ENCODE assay signal across 12 cellular contexts in the genomic region with DNA sequence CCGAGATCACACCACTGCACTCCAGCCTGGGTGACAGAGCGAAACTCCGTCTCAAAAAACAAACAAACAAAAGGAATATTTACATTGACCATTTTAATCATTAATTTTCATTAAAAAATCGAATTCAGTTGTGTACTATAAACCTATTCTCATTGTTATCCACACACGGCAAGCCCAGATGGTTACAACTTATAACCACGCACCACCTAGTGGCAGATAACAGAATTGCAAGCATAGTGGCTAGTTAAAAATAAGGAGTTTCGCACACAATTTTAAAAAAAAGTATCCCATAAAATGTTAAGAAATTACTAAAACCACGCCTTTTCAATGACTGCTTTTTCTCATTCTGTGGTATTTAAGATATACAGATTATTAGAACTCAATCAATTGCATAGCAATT. TPM values are rescaled to one million over a fixed set of nuclear protein-coding genes. Genes with fewer than 3 reads are reported as not detected.
DNase-seq lines count a peak whose midpoint lies in the region; ATAC-seq and TF ChIP-seq lines count a peak whose summit lies in the region.
"Had no signal": no experiment of that assay in that cellular context is flagged by ENCODE, and none has a peak within 500 bp of the region (broad histone marks: within the 10 kb centered on the region; RNA-seq: fewer than 3 reads in every experiment).

No MANE protein-coding gene starts in this region.

- H3K4me1 ChIP-seq in RWPE2 (ENCODE audit: insufficient read depth, poor library complexity, severe bottlenecking) (no peaks in the 10 kb centered on the region), foreskin keratinocyte (no peaks in the 10 kb centered on the region)

- no peaks in the 10 kb centered on the region for H3K4me1 Mint-ChIP-seq in activated T-helper 17 cell treated with anti-CD3 and anti-CD28 coated beads, Interleukin-2, amount 50 U/mL, for 72 hours

- no peak overlapping the region for H3K27ac Mint-ChIP-seq in activated T-helper 17 cell treated with anti-CD3 and anti-CD28 coated beads, Interleukin-2, amount 50 U/mL, for 72 hours
- H3K27ac Mint-ChIP-seq: activated naive CD8-positive, alpha-beta T cell treated with anti-CD3 and anti-CD28 coated beads for 36 hours had no signal

- H3K27me3 ChIP-seq in GM06990 (replicated peaks; ENCODE audit: control insufficient read depth, insufficient read depth, low read length) (no peaks in the 10 kb centered on the region), RWPE2 (ENCODE audit: insufficient read depth, poor library complexity, severe bottlenecking) (no peaks in the 10 kb centered on the region), foreskin keratinocyte (no peaks in the 10 kb centered on the region)

- no peaks in the 10 kb centered on the region for H3K36me3 Mint-ChIP-seq in activated T-helper 17 cell treated with anti-CD3 and anti-CD28 coated beads, Interleukin-2, amount 50 U/mL, for 72 hours (ENCODE audit: low read depth)

- H3K36me3 ChIP-seq in GM06990 (ENCODE audit: control insufficient read depth, insufficient read depth, low read length) (no peaks in the 10 kb centered on the region), RWPE2 (ENCODE audit: low read depth) (no peaks in the 10 kb centered on the region)
- H3K36me3 ChIP-seq: stomach had no signal

- H3K4me3 Mint-ChIP-seq in activated T-helper 17 cell treated with anti-CD3 and anti-CD28 coated beads, Interleukin-2, amount 50 U/mL, for 72 hours: no peak overlapping the region
- H3K4me3 Mint-ChIP-seq: activated naive CD8-positive, alpha-beta T cell treated with anti-CD3 and anti-CD28 coated beads for 36 hours had no signal

- no peaks in the 10 kb centered on the region for H3K27me3 Mint-ChIP-seq in activated T-helper 17 cell treated with anti-CD3 and anti-CD28 coated beads, Interleukin-2, amount 50 U/mL, for 72 hours
- H3K27me3 Mint-ChIP-seq: activated naive CD8-positive, alpha-beta T cell treated with anti-CD3 and anti-CD28 coated beads for 36 hours had no signal

- peak; percentile 34 for TF ChIP-seq CTCF in AG09309 (IDR thresholded peaks at IDR 0.05; ENCODE audit: control insufficient read depth, insufficient read depth, low read depth, low read length, missing control alignments)
- TF ChIP-seq CTCF in GM06990 (IDR thresholded peaks at IDR 0.05; ENCODE audit: insufficient read depth, low read length, poor library complexity, severe bottlenecking): peak; percentile 51
- peak; percentile 21 for TF ChIP-seq CTCF in RWPE2 (IDR thresholded peaks at IDR 0.05; ENCODE audit: poor library complexity, severe bottlenecking)
- TF ChIP-seq CTCF in foreskin keratinocyte (conservative IDR thresholded peaks at IDR 0.05): peak; percentile 60
- no peak for TF ChIP-seq CTCF in omental fat pad (IDR thresholded peaks at IDR 0.05)

- DNase-seq in AG09309 (ENCODE audit: low read depth): no peak
- DNase-seq in GM06990 (ENCODE audit: extremely low read depth, insufficient read length): no peak
- DNase-seq in RWPE2 (ENCODE audit: low spot score): no peak
- DNase-seq in foreskin keratinocyte: no peak
- no peak for DNase-seq in omental fat pad (ENCODE audit: low spot score)
- no peak for DNase-seq in activated effector memory CD4-positive, alpha-beta T cell treated with anti-CD3 and anti-CD28 coated beads, Interleukin-2, amount 50 U/mL, for 16 hours
- DNase-seq: activated naive CD8-positive, alpha-beta T cell treated with anti-CD3 and anti-CD28 coated beads for 36 hours; NCI-H2171; stomach had no signal

- H3K27ac ChIP-seq in RWPE2 (ENCODE audit: poor library complexity, severe bottlenecking): no peak overlapping the region
- H3K27ac ChIP-seq in foreskin keratinocyte: no peak overlapping the region
- H3K27ac ChIP-seq: stomach had no signal

- no peaks in the 10 kb centered on the region for H3K9me3 Mint-ChIP-seq in activated T-helper 17 cell treated with anti-CD3 and anti-CD28 coated beads, Interleukin-2, amount 50 U/mL, for 72 hours
- H3K9me3 Mint-ChIP-seq: activated naive CD8-positive, alpha-beta T cell treated with anti-CD3 and anti-CD28 coated beads for 36 hours had no signal

- ATAC-seq in RWPE2 (ENCODE audit: low read depth): no peak
- ATAC-seq in foreskin keratinocyte: no peak
- no peak for ATAC-seq in omental fat pad (ENCODE audit: low FRiP score)
- no peak for ATAC-seq in GM18498 (IDR thresholded peaks at IDR 0.05; ENCODE audit: unreplicated experiment)
- no peak for ATAC-seq in activated T-helper 17 cell treated with anti-CD3 and anti-CD28 coated beads, Interleukin-2, amount 50 U/mL, for 72 hours (replicated peaks)
- ATAC-seq: mucosa of descending colon had no signal

- H3K9me3 ChIP-seq in RWPE2 (ENCODE audit: severe bottlenecking): no peaks in the 10 kb centered on the region
- H3K9me3 ChIP-seq: mucosa of descending colon had no signal

- H3K4me3 ChIP-seq in AG09309 (ENCODE audit: control insufficient read depth, low read depth, low read length): no peak overlapping the region
- no peak overlapping the region for H3K4me3 ChIP-seq in GM06990 (replicated peaks; ENCODE audit: low read depth, low read length)
- no peak overlapping the region for H3K4me3 ChIP-seq in RWPE2 (ENCODE audit: severe bottlenecking)
- H3K4me3 ChIP-seq: mucosa of descending colon, stomach had no signal

RNA-seq across cellular contexts. Expression of a gene that starts 25.4 kb away (rescaled TPM):
- 12.4 and 13.1 TPM in 2 replicates for total RNA-seq in foreskin keratinocyte
- 1.2 and 1.5 TPM in 2 replicates for polyA plus RNA-seq in foreskin keratinocyte
- 10 to 100 TPM; 13.7 to 59.9 (median 20.3) TPM for total RNA-seq in omental fat pad
- total RNA-seq in activated T-helper 17 cell treated with anti-CD3 and anti-CD28 coated beads, Interleukin-2, amount 50 U/mL, for 72 hours: 10 to 100 TPM in 1 of 2 donors, 1 to 10 TPM in 1; 6.6 to 13.9 TPM

Comparison
In these comparisons a context has a peak if more than half of its experiments do, and no peak if none do; other contexts are left out.
1. CTCF ChIP-seq: peak in AG09309 (single experiment), GM06990 (single experiment), RWPE2 (single experiment) and foreskin keratinocyte (single experiment); none in omental fat pad (0 of 3).